Comparison of ENCODE assay signal across 10 cellular contexts in the genomic region with DNA sequence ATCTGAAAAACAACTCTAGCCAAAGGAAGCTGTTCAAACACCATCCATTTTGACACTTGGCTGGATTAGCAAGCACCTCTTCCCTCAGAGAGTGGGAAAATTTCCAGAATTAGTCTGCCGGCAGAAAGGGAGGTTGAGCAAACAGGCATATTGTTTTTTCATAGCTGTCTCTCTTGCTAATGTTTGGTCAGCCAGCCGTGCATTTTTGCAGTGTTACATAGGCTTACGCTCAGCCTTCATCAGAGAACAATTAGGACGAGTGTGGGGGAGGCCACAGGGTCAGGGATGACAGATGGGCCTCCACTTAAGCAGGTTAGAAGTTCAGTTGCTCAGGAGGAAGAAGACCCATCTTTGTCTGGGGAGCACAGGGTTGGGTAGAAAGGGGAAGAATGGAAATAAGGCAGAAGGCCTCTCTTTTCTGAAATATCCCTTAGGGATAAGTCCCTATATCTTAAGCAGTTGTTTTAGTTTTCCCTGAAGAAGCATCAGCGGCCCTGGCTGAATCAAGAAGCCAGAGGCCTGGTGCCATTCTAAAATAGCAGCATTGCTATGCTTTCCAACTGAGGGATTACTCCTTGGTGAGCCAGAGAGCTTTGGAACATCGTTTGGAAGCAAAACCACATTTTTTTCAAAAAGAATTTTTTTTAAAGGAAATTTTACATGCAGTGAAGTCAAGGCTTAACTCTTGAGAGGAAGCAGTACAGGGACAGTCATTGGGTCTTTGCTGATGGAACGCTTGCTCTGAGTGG.
A peak's percentile ranks its signal among the peaks of the same experiment; 100 is the strongest.
DNase-seq lines count a peak whose midpoint lies in the region; ATAC-seq, FAIRE-seq and TF ChIP-seq lines count a peak whose summit lies in the region.
"Had no signal": no experiment of that assay in that cellular context is flagged by ENCODE, and none has a peak within 500 bp of the region (broad histone marks: within the 10 kb centered on the region; RNA-seq: fewer than 3 reads in every experiment).

No MANE protein-coding gene starts in this region.

- H3K4me3 Mint-ChIP-seq in dendritic cell treated with granulocyte-macrophage colony-stimulating factor and Interleukin-4, amounts not matched to agents 40 ng/mL and 50 ng/mL, for 4 days = no peak overlapping the region
- H3K4me3 Mint-ChIP-seq in nephron = peak overlapping the region in 1 of 3 experiments; percentile 9

- peaks cover 78% of the 10 kb centered on the region for H3K4me1 Mint-ChIP-seq in dendritic cell treated with granulocyte-macrophage colony-stimulating factor and Interleukin-4, amounts not matched to agents 40 ng/mL and 50 ng/mL, for 4 days (ENCODE audit: low read depth)
- H3K4me1 Mint-ChIP-seq in nephron = peaks cover 32% of the 10 kb centered on the region

- TF ChIP-seq CTCF in nephron (IDR thresholded peaks at IDR 0.05; ENCODE audit: unreplicated experiment in 3 of 3) = no peak
- TF ChIP-seq CTCF in kidney (IDR thresholded peaks at IDR 0.05; ENCODE audit: borderline replicate concordance, extremely low read depth, insufficient read depth) = no peak
- no peak for TF ChIP-seq CTCF in MM.1S (IDR thresholded peaks at IDR 0.05; ENCODE audit: low read length)

- no peaks in the 10 kb centered on the region for H3F3A ChIP-seq in MM.1S (ENCODE audit: insufficient read depth, low read length)

- in situ Hi-C loops in KBM-7 (cut with MboI; ENCODE audit: low pct_unique_long_range_greater_than_20kb, low sequenced_read_pairs) = no loop called here

- H3K4me1 ChIP-seq in kidney (ENCODE audit: control insufficient read depth in 1 of 2, insufficient read depth in 1 of 2, low read depth in 1 of 2, low read length in 2 of 2) (no peaks in the 10 kb centered on the region), MM.1S (ENCODE audit: low read length) (no peaks in the 10 kb centered on the region)

- no peaks in the 10 kb centered on the region for H3K79me2 ChIP-seq in MM.1S (ENCODE audit: low read length)

- H3K9me2 ChIP-seq in MM.1S (replicated peaks; ENCODE audit: insufficient read depth, low read length) = no peaks in the 10 kb centered on the region

- DNase-seq in AG20443 (ENCODE audit: low spot score) (peak; percentile 80), NCI-H2029 (lab: John Stamatoyannopoulos, UW) (peak; percentile 72), KBM-7 (no peak), kidney (no peak), MM.1S (no peak)
- DNase-seq: activated CD4-positive, CD25-positive, alpha-beta regulatory T cell had no signal

- H3K27me3 ChIP-seq in MM.1S (replicated peaks; ENCODE audit: insufficient read depth, low read length) = no peaks in the 10 kb centered on the region

- H3K27me3 Mint-ChIP-seq in dendritic cell treated with granulocyte-macrophage colony-stimulating factor and Interleukin-4, amounts not matched to agents 40 ng/mL and 50 ng/mL, for 4 days = peaks cover 16% of the 10 kb centered on the region
- no peaks in the 10 kb centered on the region for H3K27me3 Mint-ChIP-seq in nephron (ENCODE audit: low read depth)

- peak overlapping the region; percentile 66 for H3K27ac Mint-ChIP-seq in dendritic cell treated with granulocyte-macrophage colony-stimulating factor and Interleukin-4, amounts not matched to agents 40 ng/mL and 50 ng/mL, for 4 days
- peak overlapping the region; percentile 87 to 96 (median 91) for H3K27ac Mint-ChIP-seq in nephron

- H3K27ac ChIP-seq in kidney (ENCODE audit: low read depth in 2 of 2, low read length in 2 of 2) (no peak overlapping the region), MM.1S (ENCODE audit: low read length) (no peak overlapping the region)
- H3K27ac ChIP-seq: cardiac muscle cell had no signal

- H3K9ac ChIP-seq in kidney (ENCODE audit: low read length in 2 of 2) (no peak overlapping the region), MM.1S (ENCODE audit: low read length) (no peak overlapping the region)

- no peaks in the 10 kb centered on the region for H3K9me3 ChIP-seq in kidney (ENCODE audit: control insufficient read depth in 1 of 2, low read length in 2 of 2)
- H3K9me3 ChIP-seq in MM.1S (replicated peaks; ENCODE audit: insufficient read depth, low read length) = no peaks in the 10 kb centered on the region

- FAIRE-seq in kidney (lab: Jason Lieb, UNC) = no peak

- H3K4me3 ChIP-seq in kidney (ENCODE audit: low read length in 2 of 2) (no peak overlapping the region), MM.1S (ENCODE audit: low read length) (no peak overlapping the region)
- H3K4me3 ChIP-seq: cardiac muscle cell had no signal

- H3K9me3 Mint-ChIP-seq in dendritic cell treated with granulocyte-macrophage colony-stimulating factor and Interleukin-4, amounts not matched to agents 40 ng/mL and 50 ng/mL, for 4 days = no peaks in the 10 kb centered on the region
- H3K9me3 Mint-ChIP-seq in nephron = no peaks in the 10 kb centered on the region

- intact Hi-C loops in dendritic cell treated with granulocyte-macrophage colony-stimulating factor and Interleukin-4, amounts not matched to agents 40 ng/mL and 50 ng/mL, for 4 days (cut with micrococcal nuclease) = loop anchor here (1.0 kb wide), 1 partner anchor 292 kb away; no protein-coding TSS in a partner anchor
- intact Hi-C loops in kidney (cut with DNase I) = no loop called here

- H4K20me1 ChIP-seq in MM.1S (ENCODE audit: insufficient read depth, low read length) = no peaks in the 10 kb centered on the region

- H2AFZ ChIP-seq in MM.1S (ENCODE audit: low read length) = no peak overlapping the region

- H3K4me2 ChIP-seq in MM.1S (ENCODE audit: low read depth, low read length) = no peak overlapping the region

- H3K36me3 Mint-ChIP-seq in dendritic cell treated with granulocyte-macrophage colony-stimulating factor and Interleukin-4, amounts not matched to agents 40 ng/mL and 50 ng/mL, for 4 days (ENCODE audit: low read depth) = no peaks in the 10 kb centered on the region
- no peaks in the 10 kb centered on the region for H3K36me3 Mint-ChIP-seq in nephron (ENCODE audit: low read depth)

- no peak for ATAC-seq in HG02759 (IDR thresholded peaks at IDR 0.05; ENCODE audit: unreplicated experiment)

- H3K36me3 ChIP-seq in kidney (ENCODE audit: control insufficient read depth in 1 of 2, insufficient read depth in 2 of 2, low read length in 2 of 2) (no peaks in the 10 kb centered on the region), MM.1S (replicated peaks; ENCODE audit: insufficient read depth, low read length) (no peaks in the 10 kb centered on the region)
- H3K36me3 ChIP-seq: cardiac muscle cell had no signal

Comparison
In these comparisons a context has a peak if more than half of its experiments do, and no peak if none do; other contexts are left out.
1. DNase-seq: peak in AG20443 (single experiment) and NCI-H2029 (single experiment); none in KBM-7 (single experiment), kidney (single experiment) and MM.1S (single experiment).